In the genomic region with DNA sequence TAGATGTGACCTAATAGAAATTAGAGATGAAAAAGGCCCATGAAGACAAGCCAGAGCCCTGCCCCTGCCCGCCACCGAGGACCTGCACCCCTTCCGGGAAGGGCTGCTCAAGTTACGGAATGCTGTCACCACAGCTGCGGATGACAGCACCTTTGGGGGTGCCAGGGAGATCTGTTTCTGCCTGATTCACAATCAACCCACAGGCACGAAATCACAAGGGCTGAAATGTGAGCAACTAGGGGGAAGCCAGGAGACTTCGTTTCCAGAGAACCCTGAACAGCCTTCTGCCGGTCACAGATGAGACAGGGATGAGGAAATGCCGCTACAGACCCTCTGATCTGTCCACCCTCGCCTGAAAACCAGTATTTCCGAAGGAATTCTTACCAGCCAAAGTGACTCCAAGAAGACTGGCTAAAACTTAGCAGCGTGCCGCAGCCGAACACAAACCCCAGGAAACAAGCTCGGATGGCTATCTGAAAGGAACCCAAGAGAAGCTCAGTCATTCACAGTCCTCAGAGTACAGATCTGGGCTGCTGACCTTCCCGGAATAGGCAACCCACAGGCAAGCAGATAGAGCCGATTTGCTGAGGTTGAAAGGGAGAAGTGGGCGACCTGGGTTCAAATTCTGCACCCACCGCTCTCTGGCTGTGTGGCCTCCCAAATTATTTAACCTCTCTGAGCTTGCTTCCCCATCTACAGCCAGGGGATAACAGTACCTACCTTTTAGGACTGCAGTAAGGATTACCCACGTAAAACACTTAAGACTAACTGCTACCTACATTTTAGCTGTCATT, we compare ENCODE assay signal across 1 cellular context.
TF ChIP-seq lines count a peak whose summit lies in the region.

No MANE protein-coding gene starts in this region.

TF ChIP-seq in H1, 55 proteins besides CTCF, POLR2A, EP300 and RAD21:
- TF ChIP-seq ATF3 (IDR thresholded peaks at IDR 0.05; ENCODE audit: insufficient read depth, low read depth, low read length) = no peak
TF ChIP-seq in H1: peak in this region for 0.
